1 cellular context compared by ENCODE assay signal in genomic region chr21:43313221-43313938, GRCh38.
A peak's percentile ranks its signal among the peaks of the same experiment; 100 is the strongest.
TF ChIP-seq lines count a peak whose summit lies in the region.

No MANE protein-coding gene starts in this region.

TF ChIP-seq in GM12878, 131 proteins besides CTCF, POLR2A, EP300 and RAD21:
- TF ChIP-seq NR2C1 (IDR thresholded peaks at IDR 0.05) (no peak), MTA3 (IDR thresholded peaks at IDR 0.05; ENCODE audit: borderline replicate concordance, low read length) (0 out of 2 replicates have a peak, but pooled peaks have one; percentile 34), NR2C2 (IDR thresholded peaks at IDR 0.05; ENCODE audit: borderline replicate concordance, control insufficient read depth, insufficient read length, low read depth) (no peak), HDGF (IDR thresholded peaks at IDR 0.05) (no peak), ATF7 (IDR thresholded peaks at IDR 0.05; ENCODE audit: low read depth) (no peak), NFIC (IDR thresholded peaks at IDR 0.05; ENCODE audit: low read depth, low read length) (no peak), NRF1 (conservative IDR thresholded peaks at IDR 0.05; ENCODE audit: low read depth, low read length) (no peak), ZBTB33 (IDR thresholded peaks at IDR 0.05) (no peak)
